In genomic region chr1:18302788-18303413, GRCh38 we compare ENCODE assay signal across 9 cellular contexts.
A peak's percentile ranks its signal among the peaks of the same experiment; 100 is the strongest.
DNase-seq lines count a peak whose midpoint lies in the region; ATAC-seq and TF ChIP-seq lines count a peak whose summit lies in the region.
"Had no signal": no experiment of that assay in that cellular context is flagged by ENCODE, and none has a peak within 500 bp of the region (broad histone marks: within the 10 kb centered on the region; RNA-seq: fewer than 3 reads in every experiment).

No MANE protein-coding gene starts in this region.

- H3K4me1 Mint-ChIP-seq in type B pancreatic cell (ENCODE audit: unreplicated experiment) = no peaks in the 10 kb centered on the region

- no peak for ATAC-seq in heart right ventricle
- ATAC-seq in HG03432 (IDR thresholded peaks at IDR 0.05; ENCODE audit: unreplicated experiment) = no peak
- no peak for ATAC-seq in GM18907 (IDR thresholded peaks at IDR 0.05; ENCODE audit: unreplicated experiment)

- H3K9me3 ChIP-seq in heart right ventricle = no peaks in the 10 kb centered on the region
- no peaks in the 10 kb centered on the region for H3K9me3 ChIP-seq in ascending aorta
- H3K9me3 ChIP-seq: uterus had no signal

- H3K4me1 ChIP-seq in heart right ventricle (no peaks in the 10 kb centered on the region), ascending aorta (no peaks in the 10 kb centered on the region)
- H3K4me1 ChIP-seq: uterus had no signal

- H3K4me3 Mint-ChIP-seq in type B pancreatic cell = no peak overlapping the region

- no peak overlapping the region for H3K27ac Mint-ChIP-seq in type B pancreatic cell

- TF ChIP-seq CTCF in heart right ventricle (IDR thresholded peaks at IDR 0.05) = peak in 7 of 9 donors; percentile 2 to 38 (median 21)
- peak; percentile 52 for TF ChIP-seq CTCF in epithelial cell of proximal tubule (conservative IDR thresholded peaks at IDR 0.05; ENCODE audit: low read depth, low read length)
- TF ChIP-seq CTCF in type B pancreatic cell (conservative IDR thresholded peaks at IDR 0.05) = peak; percentile 69
- TF ChIP-seq CTCF in ascending aorta (IDR thresholded peaks at IDR 0.05) = peak in 1 of 3 experiments; percentile 7

- intact Hi-C loops in heart right ventricle (cut with DNase I) (no loop called here), cardiac septum (cut with DNase I) (no loop called here), ascending aorta (cut with DNase I) (no loop called here)

- H3K27me3 ChIP-seq in heart right ventricle (peaks cover 0 to 54% (median 36%) of the 10 kb centered on the region in 7 donors), ascending aorta (no peaks in the 10 kb centered on the region)
- H3K27me3 ChIP-seq: uterus had no signal

- peaks cover 23% of the 10 kb centered on the region for H3K27me3 Mint-ChIP-seq in type B pancreatic cell

- H3K27ac ChIP-seq in heart right ventricle = no peak overlapping the region
- no peak overlapping the region for H3K27ac ChIP-seq in ascending aorta
- H3K27ac ChIP-seq: uterus had no signal

- H3K4me3 ChIP-seq in heart right ventricle (no peak overlapping the region), epithelial cell of proximal tubule (ENCODE audit: low read depth, low read length) (no peak overlapping the region), ascending aorta (no peak overlapping the region)
- H3K4me3 ChIP-seq: uterus had no signal

- no peaks in the 10 kb centered on the region for H3K36me3 ChIP-seq in heart right ventricle
- no peaks in the 10 kb centered on the region for H3K36me3 ChIP-seq in ascending aorta
- H3K36me3 ChIP-seq: uterus had no signal

- WGBS in heart right ventricle, 2 donors = 59 to 64% methylated on average over 7 of the region's 7 CpGs

- DNase-seq in heart right ventricle (no peak), cardiac septum (ENCODE audit: low spot score) (no peak), NCI-H524 treated with DMSO at 0.1 percent for 48 hours (lab: John Stamatoyannopoulos, UW) (peak; percentile 7), epithelial cell of proximal tubule (ENCODE audit: low read depth) (no peak), type B pancreatic cell (ENCODE audit: extremely low spot score, unreplicated experiment) (no peak), ascending aorta (ENCODE audit: low spot score in 2 of 2) (no peak)
- DNase-seq: uterus had no signal

- H3K9me3 Mint-ChIP-seq in type B pancreatic cell = no peaks in the 10 kb centered on the region

- H3K36me3 Mint-ChIP-seq in type B pancreatic cell = no peaks in the 10 kb centered on the region
